In genomic region chr4:28296239-28296638, GRCh38 we compare ENCODE assay signal across 36 cellular contexts.
"Had no signal": no experiment of that assay in that cellular context is flagged by ENCODE, and none has a peak within 500 bp of the region (broad histone marks: within the 10 kb centered on the region; RNA-seq: fewer than 3 reads in every experiment).

No MANE protein-coding gene starts in this region.

- H3K27ac ChIP-seq: KMS-11 had no signal

- H3K4me2 ChIP-seq: KMS-11 had no signal

- H3K36me3 ChIP-seq: MG63 had no signal

- DNase-seq: Karpas-422, Kasumi-1, MG63, MM.1S, MV-4-11, NCI-H1048, NCI-H1092, NCI-H1092 treated with DMSO at 0.1 percent for 48 hours, NCI-H1105, NCI-H1105 treated with DMSO at 0.1 percent for 48 hours, NCI-H1417 treated with DMSO at 0.1 percent for 48 hours, NCI-H1436, NCI-H1436 treated with DMSO at 0.1 percent for 48 hours, NCI-H146, NCI-H1694, NCI-H1694 treated with DMSO at 0.1 percent for 48 hours, NCI-H187, NCI-H187 treated with DMSO at 0.1 percent for 48 hours, NCI-H1930, NCI-H2029, NCI-H2029 treated with DMSO at 0.1 percent for 48 hours, NCI-H2081, NCI-H2081 treated with DMSO at 0.1 percent for 48 hours, NCI-H2107, NCI-H2171, NCI-H2171 treated with DMSO at 0.1 percent for 48 hours, NCI-H2227 treated with DMSO at 0.1 percent for 48 hours, NCI-H226, NCI-H345, NCI-H446, NCI-H446 treated with DMSO at 0.1 percent for 48 hours, NCI-H510A, NCI-H510A treated with DMSO at 0.1 percent for 48 hours, NCI-H524, NCI-H524 treated with DMSO at 0.1 percent for 48 hours had no signal

- H3K27me3 ChIP-seq: MG63 had no signal

- H3K9me3 ChIP-seq: MG63 had no signal

- H3K9ac ChIP-seq: KMS-11 had no signal

- H3K4me3 ChIP-seq: MG63 had no signal
